Comparison of ENCODE assay signal across 11 cellular contexts in the genomic region with DNA sequence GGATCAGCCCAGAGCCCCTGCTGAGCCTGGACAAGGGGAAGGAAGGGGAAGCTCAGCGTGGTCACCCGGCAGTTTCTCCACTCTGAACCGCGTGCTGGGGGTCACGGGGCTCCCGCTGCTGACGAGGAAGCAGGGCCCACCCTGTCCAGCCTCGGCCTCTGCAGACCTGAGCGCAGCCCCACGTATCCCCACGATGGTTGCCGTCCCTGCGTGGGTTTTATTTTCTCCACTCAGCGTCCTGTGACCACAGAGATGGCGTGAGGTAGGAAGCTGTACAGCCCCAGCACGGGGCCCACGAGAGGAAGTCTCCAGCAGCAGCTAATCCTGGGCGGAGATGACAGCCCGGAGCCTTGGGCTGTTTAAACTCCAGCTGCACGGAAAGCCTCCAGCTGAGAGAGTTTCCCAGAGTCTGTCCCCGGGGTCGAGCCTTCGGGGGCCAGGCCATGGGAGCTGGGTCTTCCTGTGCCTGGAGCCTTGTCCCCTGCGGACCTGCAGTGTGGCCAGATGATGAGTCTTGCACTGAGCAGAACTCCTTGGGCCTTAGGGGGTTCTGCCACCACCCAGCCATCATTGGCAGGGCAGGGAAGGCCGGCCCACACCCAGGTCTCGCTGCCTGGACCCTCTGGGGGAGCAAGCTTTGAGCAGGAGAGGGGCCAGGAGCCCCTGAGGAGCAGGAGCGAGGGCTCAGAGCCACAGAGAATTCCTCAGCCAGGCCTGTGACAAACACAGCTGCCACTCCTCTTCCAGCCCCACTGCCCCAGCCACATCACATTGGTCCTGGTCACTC.
DNase-seq lines count a peak whose midpoint lies in the region; ATAC-seq and TF ChIP-seq lines count a peak whose summit lies in the region.
"Had no signal": no experiment of that assay in that cellular context is flagged by ENCODE, and none has a peak within 500 bp of the region (broad histone marks: within the 10 kb centered on the region; RNA-seq: fewer than 3 reads in every experiment).

No MANE protein-coding gene starts in this region.

- H3K36me3 Mint-ChIP-seq in GM23338 (ENCODE audit: low read depth) (no peaks in the 10 kb centered on the region; the same call in 1 of the 3 replicates), immature natural killer cell (no peaks in the 10 kb centered on the region)

- H3K4me1 ChIP-seq in GM23338 (ENCODE audit: insufficient read depth) = peaks cover 38% of the 10 kb centered on the region
- H3K4me1 ChIP-seq in adrenal gland (replicated peaks in 1 of 2) = peaks cover 12 to 31% of the 10 kb centered on the region in 2 donors

- H3K4me3 ChIP-seq in GM23338 (no peak overlapping the region), adrenal gland (no peak overlapping the region)
- H3K4me3 ChIP-seq: thoracic aorta had no signal

- H3K27ac Mint-ChIP-seq in GM23338 (no peak overlapping the region), immature natural killer cell (no peak overlapping the region)

- peak; percentile 11 for ATAC-seq in GM23338
- ATAC-seq: activated T-cell treated with anti-CD3 and anti-CD28 coated beads, Interleukin-2, amount 50 U/mL, for 4 hours had no signal

- H3K9me3 ChIP-seq in adrenal gland (replicated peaks in 1 of 3) = no peaks in the 10 kb centered on the region
- H3K9me3 ChIP-seq: thoracic aorta had no signal

- no peak for TF ChIP-seq POLR2A in adrenal gland (IDR thresholded peaks at IDR 0.05)

- no peaks in the 10 kb centered on the region for H4K20me1 ChIP-seq in GM23338 (replicated peaks; ENCODE audit: insufficient read depth)

- H3K79me2 ChIP-seq in GM23338 (replicated peaks; ENCODE audit: insufficient read depth) = no peaks in the 10 kb centered on the region

- no peaks in the 10 kb centered on the region for H3K36me3 ChIP-seq in GM23338 (ENCODE audit: insufficient read depth)
- H3K36me3 ChIP-seq in adrenal gland (replicated peaks in 1 of 2) = no peaks in the 10 kb centered on the region
- H3K36me3 ChIP-seq: thoracic aorta had no signal

- H3K4me2 ChIP-seq in GM23338 = peak overlapping the region; percentile 48; the same call in 1 of the 2 replicates

- no peaks in the 10 kb centered on the region for H3K9me2 ChIP-seq in GM23338 (ENCODE audit: insufficient read depth)

- peaks cover 13% of the 10 kb centered on the region; the same call in 1 of the 2 replicates for H3F3A ChIP-seq in GM23338 (replicated peaks; ENCODE audit: low read depth)

- no peak for DNase-seq in GM23338 (ENCODE audit: low spot score)
- DNase-seq in adrenal gland = peak in 5 of 7 donors; percentile 26 to 56 (median 44)
- peak; percentile 42 for DNase-seq in hepatic stellate cell (ENCODE audit: low spot score)
- peak; percentile 68 for DNase-seq in retina
- no peak for DNase-seq in NCI-H2196 treated with DMSO at 0.1 percent for 48 hours (lab: John Stamatoyannopoulos, UW; ENCODE audit: unreplicated experiment)
- DNase-seq in GM10266 (ENCODE audit: extremely low spot score) = no peak
- DNase-seq in immature natural killer cell = no peak
- DNase-seq in LoVo (ENCODE audit: low spot score) = no peak
- DNase-seq: activated T-cell treated with anti-CD3 and anti-CD28 coated beads, Interleukin-2, amount 50 U/mL, for 4 hours; T-helper 1 cell had no signal

- H3K9me3 Mint-ChIP-seq in GM23338 = no peaks in the 10 kb centered on the region; the same call in 2 of the 3 replicates
- H3K9me3 Mint-ChIP-seq in immature natural killer cell = peaks cover 0 to 1% (median 0%) of the 10 kb centered on the region in 6 donors

- H3K27me3 ChIP-seq in GM23338 (ENCODE audit: insufficient read depth) = no peaks in the 10 kb centered on the region; the same call in 1 of the 2 replicates
- no peaks in the 10 kb centered on the region for H3K27me3 ChIP-seq in adrenal gland

- WGBS in adrenal gland, 4 donors = 54 to 73% (median 61%) methylated on average over 14 to 27 of the region's 27 CpGs

- H3K27me3 Mint-ChIP-seq in GM23338 (ENCODE audit: insufficient read depth, low read depth, poor library complexity) (peaks cover 23% of the 10 kb centered on the region), immature natural killer cell (ENCODE audit: low read depth in 3 of 3) (peaks cover 4 to 10% (median 7%) of the 10 kb centered on the region in 3 donors)

- TF ChIP-seq CTCF in GM23338 (conservative IDR thresholded peaks at IDR 0.05; ENCODE audit: low read depth in 2 of 2) (peak in 1 of 2 experiments; percentile 26; a peak in 2 of 4 replicates), adrenal gland (IDR thresholded peaks at IDR 0.05) (no peak), GM10266 (IDR thresholded peaks at IDR 0.05; ENCODE audit: control insufficient read depth, insufficient read depth, low read depth, missing control alignments) (no peak)

- intact Hi-C loops in adrenal gland (cut with DNase I) = no loop called here

- H2AFZ ChIP-seq in GM23338 = peak overlapping the region; percentile 80

- H3K4me3 Mint-ChIP-seq in GM23338 (no peak overlapping the region), immature natural killer cell (no peak overlapping the region)
- H3K4me3 Mint-ChIP-seq: activated T-cell treated with anti-CD3 and anti-CD28 coated beads, Interleukin-2, amount 50 U/mL, for 4 hours had no signal

- H3K4me1 Mint-ChIP-seq in GM23338 (peaks cover 46% of the 10 kb centered on the region), immature natural killer cell (peaks cover 0 to 2% of the 10 kb centered on the region in 2 donors)

- H3K27ac ChIP-seq in GM23338 (ENCODE audit: low read depth) (no peak overlapping the region), adrenal gland (peak overlapping the region in 4 of 5 donors; percentile 40 to 84 (median 58))

TF ChIP-seq in GM23338, 12 proteins besides CTCF, POLR2A, EP300 and RAD21 (continues in another document):
- TF ChIP-seq EZH2 (IDR thresholded peaks at IDR 0.05; ENCODE audit: low read depth, unreplicated experiment) (no peak), ZNF331 (CRISPR knock-in tag; IDR thresholded peaks at IDR 0.05; ENCODE audit: low read depth) (no peak), JUNB (IDR thresholded peaks at IDR 0.05; ENCODE audit: unreplicated experiment) (no peak), EZH2phosphoT487 (IDR thresholded peaks at IDR 0.05; ENCODE audit: unreplicated experiment) (no peak), NANOG (IDR thresholded peaks at IDR 0.05; ENCODE audit: borderline replicate concordance) (no peak)
- TF ChIP-seq, protein P1, sequence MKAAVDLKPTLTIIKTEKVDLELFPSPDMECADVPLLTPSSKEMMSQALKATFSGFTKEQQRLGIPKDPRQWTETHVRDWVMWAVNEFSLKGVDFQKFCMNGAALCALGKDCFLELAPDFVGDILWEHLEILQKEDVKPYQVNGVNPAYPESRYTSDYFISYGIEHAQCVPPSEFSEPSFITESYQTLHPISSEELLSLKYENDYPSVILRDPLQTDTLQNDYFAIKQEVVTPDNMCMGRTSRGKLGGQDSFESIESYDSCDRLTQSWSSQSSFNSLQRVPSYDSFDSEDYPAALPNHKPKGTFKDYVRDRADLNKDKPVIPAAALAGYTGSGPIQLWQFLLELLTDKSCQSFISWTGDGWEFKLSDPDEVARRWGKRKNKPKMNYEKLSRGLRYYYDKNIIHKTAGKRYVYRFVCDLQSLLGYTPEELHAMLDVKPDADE (IDR thresholded peaks at IDR 0.05) = no peak

Comparison
In these comparisons a context has a peak if more than half of its experiments do, and no peak if none do; other contexts are left out.
1. DNase-seq: peak in adrenal gland (5 of 7), hepatic stellate cell (single experiment) and retina (single experiment); none in GM23338 (single experiment), NCI-H2196 treated with DMSO at 0.1 percent for 48 hours (single experiment), GM10266 (single experiment), immature natural killer cell (0 of 3) and LoVo (single experiment).